Comparison of ENCODE assay signal across 17 cellular contexts in the genomic region with DNA sequence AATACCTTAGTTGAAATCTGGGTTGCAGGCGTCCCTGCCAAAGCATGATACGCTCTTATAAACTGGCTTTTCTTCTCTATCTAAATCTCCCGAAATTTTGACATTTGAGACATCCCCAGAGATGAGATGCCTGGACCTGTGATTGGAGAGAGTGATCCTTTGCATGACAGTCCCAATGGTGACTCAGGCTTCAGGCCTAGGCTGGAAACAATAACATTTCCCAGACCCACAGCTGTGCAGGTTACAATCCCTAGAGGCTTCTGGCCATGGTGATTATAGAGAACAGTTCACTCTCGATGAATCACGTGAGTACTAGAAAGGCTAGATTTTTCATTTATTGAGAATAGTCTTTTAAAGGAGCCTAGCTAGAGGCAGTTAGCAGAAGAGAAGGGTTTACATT.
DNase-seq lines count a peak whose midpoint lies in the region; ATAC-seq and TF ChIP-seq lines count a peak whose summit lies in the region.
"Had no signal": no experiment of that assay in that cellular context is flagged by ENCODE, and none has a peak within 500 bp of the region (broad histone marks: within the 10 kb centered on the region; RNA-seq: fewer than 3 reads in every experiment).

No MANE protein-coding gene starts in this region.

- TF ChIP-seq CTCF in A673 (conservative IDR thresholded peaks at IDR 0.05; ENCODE audit: low read depth, low read length) = no peak
- TF ChIP-seq CTCF in astrocyte of the spinal cord (IDR thresholded peaks at IDR 0.05; ENCODE audit: low read depth, low read length) = no peak

- H3K27me3 Mint-ChIP-seq in naive thymus-derived CD8-positive, alpha-beta T cell = peaks cover 3 to 20% (median 6%) of the 10 kb centered on the region in 5 donors

- H3K27me3 ChIP-seq in A673 (replicated peaks; ENCODE audit: insufficient read depth, low read depth, low read length, poor library complexity) (no peaks in the 10 kb centered on the region), HUES48 (ENCODE audit: control insufficient read depth, insufficient read depth, low read length) (no peaks in the 10 kb centered on the region)
- H3K27me3 ChIP-seq: Peyer's patch, spleen had no signal

- intact Hi-C loops in A673 (cut with micrococcal nuclease; ENCODE audit: unreplicated experiment) = no loop called here

- POLR2A ChIA-PET in A673 (lab: Charles Lee; ENCODE audit: low non-redundant PET) = no interaction called here
- POLR2A ChIA-PET in naive thymus-derived CD8-positive, alpha-beta T cell (lab: Charles Lee) = no interaction called here

- H3K36me3 ChIP-seq in A673 (ENCODE audit: insufficient read depth, low read length, poor library complexity, severe bottlenecking) (no peaks in the 10 kb centered on the region), HUES48 (ENCODE audit: control insufficient read depth, insufficient read depth, low read length) (no peaks in the 10 kb centered on the region)
- H3K36me3 ChIP-seq: Peyer's patch, spleen had no signal

- H3K4me3 ChIP-seq in A673 (ENCODE audit: low read depth, low read length, poor library complexity, severe bottlenecking) (no peak overlapping the region), HUES48 (ENCODE audit: low read depth, low read length) (no peak overlapping the region), astrocyte of the spinal cord (ENCODE audit: low read depth, low read length) (no peak overlapping the region)
- H3K4me3 ChIP-seq: Peyer's patch, spleen had no signal

- BruUV-seq in A673 (replicated peaks; lab: Mats Ljungman, UMichigan) = no TSS peak

- no peaks in the 10 kb centered on the region for H3K4me1 Mint-ChIP-seq in naive thymus-derived CD8-positive, alpha-beta T cell

- H3K4me1 ChIP-seq in A673 (ENCODE audit: insufficient read depth, low read length, poor library complexity, severe bottlenecking) (no peaks in the 10 kb centered on the region), HUES48 (ENCODE audit: control insufficient read depth, insufficient read depth, low read length) (no peaks in the 10 kb centered on the region)
- H3K4me1 ChIP-seq: Peyer's patch, spleen had no signal

- H3K4me3 Mint-ChIP-seq in naive thymus-derived CD8-positive, alpha-beta T cell = no peak overlapping the region
- H3K4me3 Mint-ChIP-seq: activated naive CD8-positive, alpha-beta T cell had no signal

- H3K9ac ChIP-seq in HUES48 (ENCODE audit: low read depth, low read length) = no peak overlapping the region

- ATAC-seq in naive thymus-derived CD8-positive, alpha-beta T cell = no peak

- in situ Hi-C loops in astrocyte of the spinal cord (cut with HindIII; ENCODE audit: low sequenced_read_pairs) = no loop called here

- peaks cover 0 to 9% (median 3%) of the 10 kb centered on the region in 9 donors for H3K9me3 Mint-ChIP-seq in naive thymus-derived CD8-positive, alpha-beta T cell

- no peak overlapping the region for H3K27ac ChIP-seq in A673 (ENCODE audit: low read depth, low read length, poor library complexity, severe bottlenecking)
- H3K27ac ChIP-seq in HUES48 (ENCODE audit: low read depth, low read length) = peak overlapping the region; percentile 11
- H3K27ac ChIP-seq: Peyer's patch, spleen had no signal

- H3K9me3 ChIP-seq in A673 (ENCODE audit: low read depth, low read length, poor library complexity, severe bottlenecking) (no peaks in the 10 kb centered on the region), HUES48 (ENCODE audit: control insufficient read depth, insufficient read depth, low read length) (peaks cover 11% of the 10 kb centered on the region; the same call in 1 of the 2 replicates)
- H3K9me3 ChIP-seq: Peyer's patch had no signal

- peak; percentile 51 for DNase-seq in A673 (ENCODE audit: low spot score)
- peak; percentile 16 for DNase-seq in astrocyte of the spinal cord (ENCODE audit: low read depth, low spot score)
- DNase-seq in islet precursor cell = peak; percentile 69
- DNase-seq in activated effector memory CD4-positive, alpha-beta T cell treated with anti-CD3 and anti-CD28 coated beads, Interleukin-2, amount 50 U/mL, for 16 hours = no peak
- DNase-seq in NCI-H226 = no peak
- no peak for DNase-seq in dermis blood vessel endothelial cell
- DNase-seq in naive thymus-derived CD8-positive, alpha-beta T cell = no peak
- DNase-seq: activated CD4-positive, CD25-positive, alpha-beta regulatory T cell treated with anti-CD3 and anti-CD28 coated beads, Interleukin-2, amount 50 U/mL, for 72 hours; activated CD8-positive, alpha-beta memory T cell treated with anti-CD3 and anti-CD28 coated beads, Interleukin-2, amount 50 U/mL, for 48 hours; Calu3; NCI-H510A; Peyer's patch; spleen; substantia nigra; T-helper 1 cell had no signal

- no peaks in the 10 kb centered on the region for H3K36me3 Mint-ChIP-seq in naive thymus-derived CD8-positive, alpha-beta T cell
- H3K36me3 Mint-ChIP-seq: activated naive CD8-positive, alpha-beta T cell had no signal

- H3K27ac Mint-ChIP-seq in naive thymus-derived CD8-positive, alpha-beta T cell = no peak overlapping the region
- H3K27ac Mint-ChIP-seq: activated naive CD8-positive, alpha-beta T cell had no signal

- CTCF ChIA-PET in A673 (lab: Charles Lee) = no interaction called here

Comparison
In these comparisons a context has a peak if more than half of its experiments do, and no peak if none do; other contexts are left out.
1. DNase-seq: peak in A673 (single experiment), astrocyte of the spinal cord (single experiment) and islet precursor cell (single experiment); none in activated effector memory CD4-positive, alpha-beta T cell treated with anti-CD3 and anti-CD28 coated beads, Interleukin-2, amount 50 U/mL, for 16 hours (single experiment), NCI-H226 (single experiment), dermis blood vessel endothelial cell (single experiment) and naive thymus-derived CD8-positive, alpha-beta T cell (0 of 10).